In the genomic region with DNA sequence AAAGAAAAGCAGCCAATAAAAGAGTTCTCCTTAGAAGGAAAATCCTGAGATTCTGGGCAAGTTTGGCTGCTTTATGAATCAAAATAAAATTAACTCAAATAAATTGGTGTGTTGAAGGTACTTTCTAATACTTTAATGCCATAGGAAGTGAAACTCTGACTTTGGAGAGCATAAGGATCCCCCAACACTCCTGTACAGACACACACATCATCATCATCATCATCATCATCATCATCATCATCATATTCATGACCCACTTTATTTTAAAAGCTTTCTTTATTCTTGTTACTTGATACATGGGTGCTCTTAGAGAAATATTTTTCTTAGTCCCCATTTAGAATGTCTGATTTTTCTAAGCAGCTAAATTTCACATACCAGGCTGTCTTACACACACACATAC, we compare ENCODE assay signal across 24 cellular contexts.
"Had no signal": no experiment of that assay in that cellular context is flagged by ENCODE, and none has a peak within 500 bp of the region (broad histone marks: within the 10 kb centered on the region; RNA-seq: fewer than 3 reads in every experiment).

No MANE protein-coding gene starts in this region.

- H3K27ac ChIP-seq: thoracic aorta, uterus had no signal

- H3K4me3 ChIP-seq: thoracic aorta, uterus had no signal

- H3K36me3 Mint-ChIP-seq: activated CD8-positive, alpha-beta memory T cell treated with anti-CD3 and anti-CD28 coated beads, Interleukin-2, amount 10 ng/mL, durations not matched to agents 7 days and 5 days; activated naive CD4-positive, alpha-beta T cell treated with anti-CD3 and anti-CD28 coated beads, Interleukin-2, amount 50 U/mL, for 24 hours; natural killer cell; type B pancreatic cell had no signal

- H3K27me3 ChIP-seq: uterus had no signal

- H3K27me3 Mint-ChIP-seq: activated CD8-positive, alpha-beta memory T cell treated with anti-CD3 and anti-CD28 coated beads, Interleukin-2, amount 10 ng/mL, durations not matched to agents 7 days and 5 days; effector memory CD8-positive, alpha-beta T cell; stimulated activated naive CD8-positive, alpha-beta T cell treated with anti-CD3 and anti-CD28 coated beads, Interleukin-15, Interleukin-2, amounts not matched to agents 100 ng/mL and 50 ng/mL, for 24 hours; T-helper 17 cell had no signal

- H3K9me3 Mint-ChIP-seq: activated T-helper 2 cell treated with anti-CD3 and anti-CD28 coated beads, Interferon-gamma antibody, Interleukin-2, Interleukin-4, amounts not matched to agents 10 μg/mL and 5 μg/mL and 100 μg/mL, durations not matched to agents 14 hours and 24 hours and 36 hours; stimulated activated naive CD8-positive, alpha-beta T cell treated with anti-CD3 and anti-CD28 coated beads, Interleukin-15, Interleukin-2, amounts not matched to agents 100 ng/mL and 50 ng/mL, for 24 hours; type B pancreatic cell had no signal

- H3K4me1 ChIP-seq: uterus had no signal

- H3K27ac Mint-ChIP-seq: activated CD8-positive, alpha-beta memory T cell treated with anti-CD3 and anti-CD28 coated beads, Interleukin-2, amount 10 ng/mL, durations not matched to agents 7 days and 5 days; activated CD8-positive, alpha-beta T cell treated with anti-CD3 and anti-CD28 coated beads, Interleukin-2, amount 10 ng/mL, durations not matched to agents 7 days and 5 days; activated naive CD4-positive, alpha-beta T cell treated with anti-CD3 and anti-CD28 coated beads, Interleukin-2, amount 50 U/mL, for 24 hours; activated naive CD8-positive, alpha-beta T cell treated with anti-CD3 and anti-CD28 coated beads, Interleukin-2, amount 50 U/mL, for 24 hours; activated T-helper 2 cell treated with anti-CD3 and anti-CD28 coated beads, Interferon-gamma antibody, Interleukin-2, Interleukin-4, amounts not matched to agents 10 μg/mL and 5 μg/mL and 100 μg/mL, durations not matched to agents 14 hours and 24 hours and 36 hours; effector memory CD8-positive, alpha-beta T cell; natural killer cell; stimulated activated naive CD8-positive, alpha-beta T cell treated with anti-CD3 and anti-CD28 coated beads, Interleukin-15, Interleukin-2, amounts not matched to agents 100 ng/mL and 50 ng/mL, for 24 hours; T-helper 17 cell; type B pancreatic cell had no signal

- DNase-seq: activated CD4-positive, alpha-beta T cell treated with anti-CD3 and anti-CD28 coated beads, Interleukin-2, amount 50 U/mL, for 1 hour; activated CD8-positive, alpha-beta memory T cell treated with anti-CD3 and anti-CD28 coated beads, Interleukin-2, amount 10 ng/mL, durations not matched to agents 7 days and 5 days; activated CD8-positive, alpha-beta T cell treated with anti-CD3 and anti-CD28 coated beads, Interleukin-2, amount 10 ng/mL, durations not matched to agents 7 days and 5 days; activated naive CD8-positive, alpha-beta T cell treated with anti-CD3 and anti-CD28 coated beads, Interleukin-2, amount 50 U/mL, for 24 hours; activated T-cell treated with anti-CD3 and anti-CD28 coated beads, Interleukin-2, amount 50 U/mL, for 48 hours; amygdala; caudate nucleus; cortex of kidney; effector memory CD8-positive, alpha-beta T cell; foreskin fibroblast; head of caudate nucleus; hippocampal formation; left cardiac atrium; natural killer cell; stimulated activated CD4-positive, alpha-beta T cell treated with anti-CD3 and anti-CD28 coated beads, Interleukin-4, amount 100 ng/mL, for 1 hour; T-helper 17 cell; T1000; uterus had no signal

- H3K4me1 Mint-ChIP-seq: activated CD8-positive, alpha-beta memory T cell treated with anti-CD3 and anti-CD28 coated beads, Interleukin-2, amount 10 ng/mL, durations not matched to agents 7 days and 5 days; activated naive CD4-positive, alpha-beta T cell treated with anti-CD3 and anti-CD28 coated beads, Interleukin-2, amount 50 U/mL, for 24 hours; activated naive CD8-positive, alpha-beta T cell treated with anti-CD3 and anti-CD28 coated beads, Interleukin-2, amount 50 U/mL, for 24 hours; natural killer cell; T-helper 17 cell had no signal

- H3K4me3 Mint-ChIP-seq: activated CD8-positive, alpha-beta memory T cell treated with anti-CD3 and anti-CD28 coated beads, Interleukin-2, amount 10 ng/mL, durations not matched to agents 7 days and 5 days; activated CD8-positive, alpha-beta T cell treated with anti-CD3 and anti-CD28 coated beads, Interleukin-2, amount 10 ng/mL, durations not matched to agents 7 days and 5 days; activated naive CD4-positive, alpha-beta T cell treated with anti-CD3 and anti-CD28 coated beads, Interleukin-2, amount 50 U/mL, for 24 hours; activated naive CD8-positive, alpha-beta T cell treated with anti-CD3 and anti-CD28 coated beads, Interleukin-2, amount 50 U/mL, for 24 hours; effector memory CD8-positive, alpha-beta T cell; natural killer cell; stimulated activated naive CD8-positive, alpha-beta T cell treated with anti-CD3 and anti-CD28 coated beads, Interleukin-15, Interleukin-2, amounts not matched to agents 100 ng/mL and 50 ng/mL, for 24 hours; T-helper 17 cell; type B pancreatic cell had no signal

- ATAC-seq: activated CD8-positive, alpha-beta memory T cell treated with anti-CD3 and anti-CD28 coated beads, Interleukin-2, amount 10 ng/mL, durations not matched to agents 7 days and 5 days; activated CD8-positive, alpha-beta T cell treated with anti-CD3 and anti-CD28 coated beads, Interleukin-2, amount 10 ng/mL, durations not matched to agents 7 days and 5 days; activated naive CD8-positive, alpha-beta T cell treated with anti-CD3 and anti-CD28 coated beads, Interleukin-2, amount 50 U/mL, for 24 hours; effector memory CD8-positive, alpha-beta T cell; esophagus mucosa; left cardiac atrium; natural killer cell; T-helper 17 cell had no signal

- H3K36me3 ChIP-seq: thoracic aorta, uterus had no signal

- H3K9me3 ChIP-seq: thoracic aorta, uterus had no signal
